8 cellular contexts compared by ENCODE assay signal in the genomic region with DNA sequence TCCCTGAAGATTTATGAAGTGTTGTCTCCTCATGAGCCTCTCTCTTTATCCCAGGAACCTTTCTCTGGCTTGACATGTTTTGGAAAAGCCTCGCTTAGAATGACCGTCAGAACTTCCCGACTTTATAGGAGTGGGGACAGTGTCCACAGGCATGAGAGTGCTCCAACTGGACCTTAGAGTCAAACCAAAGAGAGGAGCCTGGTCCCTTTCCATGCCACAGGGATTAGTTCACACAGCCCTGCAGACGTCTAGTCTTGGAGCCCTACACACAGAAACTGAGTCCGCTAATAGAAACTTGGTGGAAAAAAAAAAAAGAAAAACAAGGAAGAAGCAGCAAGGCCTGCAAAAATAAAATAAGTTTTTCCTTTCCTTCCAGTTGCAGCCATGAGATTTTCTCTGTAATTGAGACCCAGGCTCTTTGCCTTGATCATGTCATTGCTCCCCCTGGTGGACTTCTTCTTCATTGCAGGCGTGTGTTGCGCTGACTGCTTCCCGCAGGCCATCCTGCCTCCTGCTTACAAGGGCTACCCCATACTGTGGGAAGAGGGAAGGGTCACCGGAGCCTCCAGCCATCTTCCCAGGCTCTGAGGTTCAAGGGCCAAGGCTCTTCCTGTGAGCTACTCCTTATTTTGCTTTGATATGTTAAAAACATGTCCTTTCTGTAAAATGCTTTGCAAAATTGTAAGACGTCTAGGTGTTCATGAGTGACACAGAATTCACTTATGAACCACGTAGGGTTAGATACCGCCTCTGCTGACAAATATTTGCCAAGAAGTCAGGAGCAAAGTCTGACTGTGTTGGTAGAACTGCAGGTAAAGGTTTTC.
DNase-seq lines count a peak whose midpoint lies in the region; ATAC-seq, FAIRE-seq and TF ChIP-seq lines count a peak whose summit lies in the region.

No MANE protein-coding gene starts in this region.

- TF ChIP-seq POLR2A in H54 (IDR thresholded peaks at IDR 0.05; ENCODE audit: low read depth, low read length): no peak

- peaks cover 3% of the 10 kb centered on the region for H3K27me3 Mint-ChIP-seq in activated naive CD8-positive, alpha-beta T cell treated with anti-CD3 and anti-CD28 coated beads, Interleukin-2, amount 50 U/mL, for 24 hours

- H3K27ac Mint-ChIP-seq in activated naive CD8-positive, alpha-beta T cell treated with anti-CD3 and anti-CD28 coated beads, Interleukin-2, amount 50 U/mL, for 24 hours: no peak overlapping the region

- no peaks in the 10 kb centered on the region for H3K36me3 Mint-ChIP-seq in activated naive CD8-positive, alpha-beta T cell treated with anti-CD3 and anti-CD28 coated beads, Interleukin-2, amount 50 U/mL, for 24 hours (ENCODE audit: low read depth)

- no peaks in the 10 kb centered on the region for H3K9me3 Mint-ChIP-seq in activated naive CD8-positive, alpha-beta T cell treated with anti-CD3 and anti-CD28 coated beads, Interleukin-2, amount 50 U/mL, for 24 hours

- ATAC-seq in activated naive CD8-positive, alpha-beta T cell treated with anti-CD3 and anti-CD28 coated beads, Interleukin-2, amount 50 U/mL, for 24 hours: peak; percentile 75
- peak; percentile 95 for ATAC-seq in left ventricle myocardium superior
- no peak for ATAC-seq in GM21367 (IDR thresholded peaks at IDR 0.05; ENCODE audit: unreplicated experiment)

- intact Hi-C loops in left ventricle myocardium superior (cut with micrococcal nuclease): loop anchor here (5.0 kb wide), 2 partner anchors 201 to 371 kb away; a partner anchor contains a TSS

- no peaks in the 10 kb centered on the region for H3K4me1 Mint-ChIP-seq in activated naive CD8-positive, alpha-beta T cell treated with anti-CD3 and anti-CD28 coated beads, Interleukin-2, amount 50 U/mL, for 24 hours

- DNase-seq in DMS79 (lab: John Stamatoyannopoulos, UW) (peak; percentile 18), H54 (ENCODE audit: insufficient read length, low spot score) (peak; percentile 24), NCI-H1092 (lab: John Stamatoyannopoulos, UW) (peak; percentile 61), SW 1271 (lab: John Stamatoyannopoulos, UW) (peak; percentile 8 to 57), left ventricle myocardium superior (peak; percentile 82), renal cortical epithelial cell (ENCODE audit: low read depth) (peak; percentile 70)
- peak; percentile 82 for DNase-seq in activated naive CD8-positive, alpha-beta T cell treated with anti-CD3 and anti-CD28 coated beads, Interleukin-2, amount 50 U/mL, for 24 hours

- FAIRE-seq in H54 (lab: Jason Lieb, UNC): peak; percentile 36

- H3K4me3 Mint-ChIP-seq in activated naive CD8-positive, alpha-beta T cell treated with anti-CD3 and anti-CD28 coated beads, Interleukin-2, amount 50 U/mL, for 24 hours: no peak overlapping the region

Comparison
In these comparisons a context has a peak if more than half of its experiments do, and no peak if none do; other contexts are left out.
1. DNase-seq: peak in every context shown above with its lines; median percentile 82 in activated naive CD8-positive, alpha-beta T cell treated with anti-CD3 and anti-CD28 coated beads, Interleukin-2, amount 50 U/mL, for 24 hours; 82 in left ventricle myocardium superior; 70 in renal cortical epithelial cell; 61 in NCI-H1092; 32 in SW 1271; 24 in H54; 18 in DMS79.